Comparison of ENCODE assay signal across 19 cellular contexts in genomic region chr16:87274808-87275207, GRCh38. TPM values are rescaled to one million over a fixed set of nuclear protein-coding genes. Genes with fewer than 3 reads are reported as not detected.
A peak's percentile ranks its signal among the peaks of the same experiment; 100 is the strongest.
DNase-seq lines count a peak whose midpoint lies in the region; TF ChIP-seq lines count a peak whose summit lies in the region.
"Had no signal": no experiment of that assay in that cellular context is flagged by ENCODE, and none has a peak within 500 bp of the region (broad histone marks: within the 10 kb centered on the region; RNA-seq: fewer than 3 reads in every experiment).

No MANE protein-coding gene starts in this region.

- no peaks in the 10 kb centered on the region for H3K9me2 ChIP-seq in hepatocyte (replicated peaks; ENCODE audit: insufficient read depth)

- WGBS in hepatocyte (ENCODE audit: low lambda C conversion rate, missing lambda C conversion rate): 84% methylated on average over 5 of the region's 5 CpGs

- peaks cover 0 to 19% (median 0%) of the 10 kb centered on the region in 11 experiments; a peak in 3 of 22 replicates for H3K27me3 ChIP-seq in BLaER1 treated with 17β-estradiol and CSF1 and Interleukin-3, amounts not matched to agents 10 nM and 100 nM
- H3K27me3 ChIP-seq in CD4-positive, alpha-beta memory T cell (ENCODE audit: insufficient read depth, low read length): no peaks in the 10 kb centered on the region
- H3K27me3 ChIP-seq in hepatocyte: no peaks in the 10 kb centered on the region
- H3K27me3 ChIP-seq: Peyer's patch had no signal

- CTCF ChIA-PET in CD4-positive, alpha-beta memory T cell (lab: Charles Lee; ENCODE audit: partially characterized antibody): no interaction called here

- H3K36me3 ChIP-seq in BLaER1 treated with 17β-estradiol and CSF1 and Interleukin-3, amounts not matched to agents 10 nM and 100 nM: no peaks in the 10 kb centered on the region
- no peaks in the 10 kb centered on the region for H3K36me3 ChIP-seq in CD4-positive, alpha-beta memory T cell (ENCODE audit: insufficient read depth, low read length)
- H3K36me3 ChIP-seq in hepatocyte (replicated peaks; ENCODE audit: insufficient read depth, low read depth): no peaks in the 10 kb centered on the region
- H3K36me3 ChIP-seq: Peyer's patch had no signal

- no peak overlapping the region for H3K4me3 Mint-ChIP-seq in osteocyte (ENCODE audit: unreplicated experiment)
- no peak overlapping the region for H3K4me3 Mint-ChIP-seq in CD4-positive, alpha-beta memory T cell
- H3K4me3 Mint-ChIP-seq: CD4-positive, alpha-beta T cell had no signal

- H3K9ac ChIP-seq in BLaER1 treated with 17β-estradiol and CSF1 and Interleukin-3, amounts not matched to agents 10 nM and 100 nM: no peak overlapping the region

- peaks cover 0 to 5% (median 0%) of the 10 kb centered on the region in 11 experiments; a peak in 1 of 22 replicates for H4K20me1 ChIP-seq in BLaER1 treated with 17β-estradiol and CSF1 and Interleukin-3, amounts not matched to agents 10 nM and 100 nM
- no peaks in the 10 kb centered on the region for H4K20me1 ChIP-seq in hepatocyte (ENCODE audit: insufficient read depth, poor library complexity, severe bottlenecking)

- H3K27ac Mint-ChIP-seq in osteocyte (ENCODE audit: unreplicated experiment): no peak overlapping the region
- no peak overlapping the region for H3K27ac Mint-ChIP-seq in CD4-positive, alpha-beta memory T cell
- H3K27ac Mint-ChIP-seq: CD4-positive, alpha-beta T cell had no signal

- in situ Hi-C loops in G401 (cut with HindIII; ENCODE audit: low sequenced_read_pairs): no loop called here

- no peak overlapping the region for H2AFZ ChIP-seq in hepatocyte

- H3K9me3 Mint-ChIP-seq in osteocyte (ENCODE audit: unreplicated experiment): no peaks in the 10 kb centered on the region
- peaks cover 0 to 5% (median 3%) of the 10 kb centered on the region in 8 donors for H3K9me3 Mint-ChIP-seq in CD4-positive, alpha-beta memory T cell
- H3K9me3 Mint-ChIP-seq: CD4-positive, alpha-beta T cell had no signal

- H3K4me1 Mint-ChIP-seq in osteocyte (ENCODE audit: unreplicated experiment): peaks cover 32% of the 10 kb centered on the region
- peaks cover 0 to 3% (median 1%) of the 10 kb centered on the region in 4 donors for H3K4me1 Mint-ChIP-seq in CD4-positive, alpha-beta memory T cell

- H3K79me2 ChIP-seq in hepatocyte: no peaks in the 10 kb centered on the region

- TF ChIP-seq CTCF in osteocyte (IDR thresholded peaks at IDR 0.05): no peak
- no peak for TF ChIP-seq CTCF in hepatocyte (IDR thresholded peaks at IDR 0.05; ENCODE audit: poor library complexity)

- no peak overlapping the region for H3K4me3 ChIP-seq in BLaER1 treated with 17β-estradiol and CSF1 and Interleukin-3, amounts not matched to agents 10 nM and 100 nM
- no peak overlapping the region for H3K4me3 ChIP-seq in CD4-positive, alpha-beta memory T cell (ENCODE audit: low read length in 2 of 2)
- no peak overlapping the region for H3K4me3 ChIP-seq in hepatocyte
- H3K4me3 ChIP-seq: A549, Peyer's patch had no signal

- H3K4me1 ChIP-seq in BLaER1 treated with 17β-estradiol and CSF1 and Interleukin-3, amounts not matched to agents 10 nM and 100 nM: peaks cover 16 to 92% (median 79%) of the 10 kb centered on the region in 10 experiments
- no peaks in the 10 kb centered on the region for H3K4me1 ChIP-seq in CD4-positive, alpha-beta memory T cell (ENCODE audit: insufficient read depth, low read length)
- no peaks in the 10 kb centered on the region for H3K4me1 ChIP-seq in hepatocyte (ENCODE audit: insufficient read depth)
- H3K4me1 ChIP-seq: Peyer's patch had no signal

- H3K4me2 ChIP-seq in BLaER1 treated with 17β-estradiol and CSF1 and Interleukin-3, amounts not matched to agents 10 nM and 100 nM: peak overlapping the region in 8 of 11 experiments; percentile 32 to 96 (median 78); a peak in 14 of 22 replicates
- H3K4me2 ChIP-seq in hepatocyte: no peak overlapping the region
- H3K4me2 ChIP-seq: A549 had no signal

- H3K27ac ChIP-seq in BLaER1 treated with 17β-estradiol and CSF1 and Interleukin-3, amounts not matched to agents 10 nM and 100 nM: no peak overlapping the region
- H3K27ac ChIP-seq in CD4-positive, alpha-beta memory T cell (ENCODE audit: low read depth, low read length): no peak overlapping the region
- no peak overlapping the region for H3K27ac ChIP-seq in hepatocyte
- H3K27ac ChIP-seq: A549, Peyer's patch had no signal

- intact Hi-C loops in posterior vena cava (cut with DNase I): loop anchor here (5.0 to 10.0 kb wide), 4 partner anchors 73 to 713 kb away; no protein-coding TSS in a partner anchor
- intact Hi-C loops in CD4-positive, alpha-beta memory T cell (cut with micrococcal nuclease): loop anchor here (5.0 kb wide), 1 partner anchor 713 kb away; no protein-coding TSS in a partner anchor

- H3K27me3 Mint-ChIP-seq in osteocyte (ENCODE audit: unreplicated experiment): no peaks in the 10 kb centered on the region
- H3K27me3 Mint-ChIP-seq in CD4-positive, alpha-beta memory T cell: peaks cover 0 to 2% of the 10 kb centered on the region in 2 donors

- peak; percentile 39 for DNase-seq in RPMI7951 (ENCODE audit: low read depth)
- DNase-seq in glomerular visceral epithelial cell (ENCODE audit: extremely low spot score): peak; percentile 7
- DNase-seq in posterior vena cava (ENCODE audit: low spot score): peak; percentile 74
- DNase-seq in osteocyte (ENCODE audit: extremely low spot score, unreplicated experiment): no peak
- no peak for DNase-seq in CD4-positive, alpha-beta memory T cell
- no peak for DNase-seq in G401 (ENCODE audit: low spot score)
- DNase-seq in hepatocyte (ENCODE audit: low spot score): no peak
- DNase-seq: AML-193; CD4-positive, alpha-beta T cell; DND-41; Kasumi-1; NCI-H1417; NCI-H1930; NCI-H2171; NCI-H510A treated with DMSO at 0.1 percent for 48 hours; Peyer's patch; SHP77 treated with DMSO at 0.1 percent for 48 hours had no signal

- POLR2A ChIA-PET in CD4-positive, alpha-beta memory T cell (lab: Charles Lee; ENCODE audit: partially characterized antibody): no interaction called here

- no peaks in the 10 kb centered on the region for H3K36me3 Mint-ChIP-seq in osteocyte (ENCODE audit: unreplicated experiment)
- peaks cover 0 to 4% of the 10 kb centered on the region in 2 donors for H3K36me3 Mint-ChIP-seq in CD4-positive, alpha-beta memory T cell

- peaks cover under 1 to 4% (median 2%) of the 10 kb centered on the region in 11 experiments; a peak in 20 of 22 replicates for H3K9me3 ChIP-seq in BLaER1 treated with 17β-estradiol and CSF1 and Interleukin-3, amounts not matched to agents 10 nM and 100 nM (replicated peaks in 1 of 11)
- H3K9me3 ChIP-seq in CD4-positive, alpha-beta memory T cell (ENCODE audit: control insufficient read depth in 1 of 2, low read length in 2 of 2): no peaks in the 10 kb centered on the region
- no peaks in the 10 kb centered on the region for H3K9me3 ChIP-seq in hepatocyte (ENCODE audit: low read depth)
- H3K9me3 ChIP-seq: A549, Peyer's patch had no signal

RNA-seq across cellular contexts. Expression of gene C16orf95, which starts 42.4 kb away (rescaled TPM):
- 23.2 and 37.1 TPM in 2 replicates for total RNA-seq in RPMI7951 (2014; rRNA removed; shearing (Covaris generic))
- total RNA-seq in posterior vena cava (1 to 10 TPM; 1.1 to 3.1 TPM), osteocyte (5.0 and 8.3 TPM in 2 replicates), hepatocyte (3.9 and 4.7 TPM in 2 replicates)
- 1 to 10 TPM; 1.6 TPM for total RNA-seq in CD4-positive, alpha-beta memory T cell
- polyA plus RNA-seq in CD4-positive, alpha-beta memory T cell: 1 to 10 TPM; 1.4 to 2.4 TPM
- 7.0 and 14.2 TPM in 2 replicates for total RNA-seq in G401 (2014; rRNA removed; shearing (Covaris generic))
- polyA plus RNA-seq in hepatocyte: 6.6 and 10.6 TPM in 2 replicates

Comparison
In these comparisons a context has a peak if more than half of its experiments do, and no peak if none do; other contexts are left out.
1. DNase-seq: peak in RPMI7951 (single experiment), glomerular visceral epithelial cell (single experiment) and posterior vena cava (single experiment); none in osteocyte (single experiment), CD4-positive, alpha-beta memory T cell (0 of 5), G401 (single experiment) and hepatocyte (single experiment).